In the genomic region with DNA sequence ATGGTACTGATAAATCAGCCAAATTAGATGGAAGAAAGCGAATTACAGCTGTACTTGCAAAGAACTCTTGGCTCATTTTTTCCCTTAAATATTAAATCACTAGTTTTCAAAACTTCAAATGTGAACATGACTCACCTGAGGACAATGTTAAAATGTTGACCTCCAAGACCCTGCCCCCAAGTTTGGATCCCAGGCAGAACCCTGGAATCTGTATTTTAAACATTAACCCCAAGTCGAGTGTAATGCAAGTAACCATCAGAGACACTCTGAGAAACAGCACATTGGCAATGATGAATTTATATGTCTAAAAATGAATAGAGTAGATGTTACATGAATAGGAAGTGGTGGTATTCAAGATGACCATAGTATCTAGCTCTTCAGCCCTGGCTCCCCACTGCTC, we compare ENCODE assay signal across 25 cellular contexts. TPM values are rescaled to one million over a fixed set of nuclear protein-coding genes. Genes with fewer than 3 reads are reported as not detected.
DNase-seq lines count a peak whose midpoint lies in the region; ATAC-seq and TF ChIP-seq lines count a peak whose summit lies in the region.
"Had no signal": no experiment of that assay in that cellular context is flagged by ENCODE, and none has a peak within 500 bp of the region (broad histone marks: within the 10 kb centered on the region; RNA-seq: fewer than 3 reads in every experiment).

No MANE protein-coding gene starts in this region.

- DNase-seq in T-helper 1 cell (no peak), HCEC 1CT (peak; percentile 13), kidney tubule cell (ENCODE audit: low spot score) (peak; percentile 37), adrenal gland (no peak), OCI-M1 (lab: John Stamatoyannopoulos, UW) (no peak)
- DNase-seq in activated T-helper 1 cell treated with anti-CD3 and anti-CD28 coated beads, Interleukin-12 subunit alpha, Interleukin-12 subunit beta, Interleukin-2, Interleukin-4 antibody, amounts not matched to agents 30 ng/mL and 10 ng/mL and 1 ng/mL, durations not matched to agents 14 hours and 24 hours and 36 hours (ENCODE audit: low spot score): no peak
- DNase-seq: 8988T; activated gamma-delta T cell treated with Interleukin-2 at 50 U/mL for 16 hours; anterior cingulate cortex; BE2C; central memory CD4-positive, alpha-beta T cell; dorsolateral prefrontal cortex; foreskin melanocyte; hypothalamus; kidney; MM.1S; NCI-H1436; NCI-H526; occipital lobe; SHP77; stimulated activated CD8-positive, alpha-beta memory T cell treated with anti-CD3 and anti-CD28 coated beads, Interleukin-4, amount 100 ng/mL, for 48 hours had no signal

- peaks cover 48% of the 10 kb centered on the region for H3K4me1 Mint-ChIP-seq in T-helper 1 cell treated with Interleukin-12 subunit alpha and Interleukin-12 subunit beta and Interleukin-4 antibody, amounts not matched to agents 30 μg/mL and 1 μg/mL, for 36 hours (ENCODE audit: low read depth)
- H3K4me1 Mint-ChIP-seq in activated T-helper 1 cell treated with anti-CD3 and anti-CD28 coated beads, Interleukin-12 subunit alpha, Interleukin-12 subunit beta, Interleukin-2, Interleukin-4 antibody, amounts not matched to agents 30 ng/mL and 10 ng/mL and 1 ng/mL, durations not matched to agents 14 hours and 24 hours and 36 hours (ENCODE audit: low read depth): peaks cover 70% of the 10 kb centered on the region

- TF ChIP-seq POLR2A in adrenal gland (IDR thresholded peaks at IDR 0.05): no peak

- peaks cover 4% of the 10 kb centered on the region for H3K9me3 Mint-ChIP-seq in T-helper 1 cell treated with Interleukin-12 subunit alpha and Interleukin-12 subunit beta and Interleukin-4 antibody, amounts not matched to agents 30 μg/mL and 1 μg/mL, for 36 hours
- H3K9me3 Mint-ChIP-seq in activated T-helper 1 cell treated with anti-CD3 and anti-CD28 coated beads, Interleukin-12 subunit alpha, Interleukin-12 subunit beta, Interleukin-2, Interleukin-4 antibody, amounts not matched to agents 30 ng/mL and 10 ng/mL and 1 ng/mL, durations not matched to agents 14 hours and 24 hours and 36 hours: peaks cover 3% of the 10 kb centered on the region

- peak overlapping the region; percentile 39 for H3K4me3 Mint-ChIP-seq in T-helper 1 cell treated with Interleukin-12 subunit alpha and Interleukin-12 subunit beta and Interleukin-4 antibody, amounts not matched to agents 30 μg/mL and 1 μg/mL, for 36 hours
- peak overlapping the region; percentile 41 for H3K4me3 Mint-ChIP-seq in activated T-helper 1 cell treated with anti-CD3 and anti-CD28 coated beads, Interleukin-12 subunit alpha, Interleukin-12 subunit beta, Interleukin-2, Interleukin-4 antibody, amounts not matched to agents 30 ng/mL and 10 ng/mL and 1 ng/mL, durations not matched to agents 14 hours and 24 hours and 36 hours

- peaks cover 13% of the 10 kb centered on the region for H3K36me3 Mint-ChIP-seq in T-helper 1 cell treated with Interleukin-12 subunit alpha and Interleukin-12 subunit beta and Interleukin-4 antibody, amounts not matched to agents 30 μg/mL and 1 μg/mL, for 36 hours (ENCODE audit: low read depth)
- H3K36me3 Mint-ChIP-seq in activated T-helper 1 cell treated with anti-CD3 and anti-CD28 coated beads, Interleukin-12 subunit alpha, Interleukin-12 subunit beta, Interleukin-2, Interleukin-4 antibody, amounts not matched to agents 30 ng/mL and 10 ng/mL and 1 ng/mL, durations not matched to agents 14 hours and 24 hours and 36 hours (ENCODE audit: low read depth): peaks cover 15% of the 10 kb centered on the region

- 82 to 87% (median 84%) methylated on average over 2 of the region's 2 CpGs for WGBS in adrenal gland, 4 donors

- peak overlapping the region; percentile 66 for H3K27ac Mint-ChIP-seq in T-helper 1 cell treated with Interleukin-12 subunit alpha and Interleukin-12 subunit beta and Interleukin-4 antibody, amounts not matched to agents 30 μg/mL and 1 μg/mL, for 36 hours
- peak overlapping the region; percentile 50 for H3K27ac Mint-ChIP-seq in activated T-helper 1 cell treated with anti-CD3 and anti-CD28 coated beads, Interleukin-12 subunit alpha, Interleukin-12 subunit beta, Interleukin-2, Interleukin-4 antibody, amounts not matched to agents 30 ng/mL and 10 ng/mL and 1 ng/mL, durations not matched to agents 14 hours and 24 hours and 36 hours

- no peaks in the 10 kb centered on the region for H3K27me3 ChIP-seq in adrenal gland
- H3K27me3 ChIP-seq: BE2C, dorsolateral prefrontal cortex, right atrium auricular region, vagina had no signal

- no peak overlapping the region for H3K4me3 ChIP-seq in adrenal gland
- H3K4me3 ChIP-seq: dorsolateral prefrontal cortex, right atrium auricular region, vagina had no signal

- no peaks in the 10 kb centered on the region for H3K9me3 ChIP-seq in adrenal gland (replicated peaks in 1 of 3)
- H3K9me3 ChIP-seq: BE2C, right atrium auricular region, vagina had no signal

- no peaks in the 10 kb centered on the region for H3K27me3 Mint-ChIP-seq in T-helper 1 cell treated with Interleukin-12 subunit alpha and Interleukin-12 subunit beta and Interleukin-4 antibody, amounts not matched to agents 30 μg/mL and 1 μg/mL, for 36 hours (ENCODE audit: low read depth)
- no peaks in the 10 kb centered on the region for H3K27me3 Mint-ChIP-seq in activated T-helper 1 cell treated with anti-CD3 and anti-CD28 coated beads, Interleukin-12 subunit alpha, Interleukin-12 subunit beta, Interleukin-2, Interleukin-4 antibody, amounts not matched to agents 30 ng/mL and 10 ng/mL and 1 ng/mL, durations not matched to agents 14 hours and 24 hours and 36 hours (ENCODE audit: insufficient read depth)

- no peak overlapping the region for H3K27ac ChIP-seq in adrenal gland
- H3K27ac ChIP-seq: dorsolateral prefrontal cortex, right atrium auricular region, vagina had no signal

- H3K4me1 ChIP-seq in adrenal gland (replicated peaks in 1 of 2): peaks cover 0 to 26% of the 10 kb centered on the region in 2 donors
- H3K4me1 ChIP-seq: BE2C had no signal

- no peak for ATAC-seq in HG02852 (IDR thresholded peaks at IDR 0.05; ENCODE audit: unreplicated experiment)

- intact Hi-C loops in activated T-helper 1 cell treated with anti-CD3 and anti-CD28 coated beads, Interleukin-12 subunit alpha, Interleukin-12 subunit beta, Interleukin-2, Interleukin-4 antibody, amounts not matched to agents 30 ng/mL and 10 ng/mL and 1 ng/mL, durations not matched to agents 14 hours and 24 hours and 36 hours (cut with micrococcal nuclease): loop anchor here (10.0 kb wide), 1 partner anchor 337 kb away; no protein-coding TSS in a partner anchor
- intact Hi-C loops in adrenal gland (cut with DNase I): loop anchor here in 1 of 2 donors (10.0 kb wide), 1 partner anchor 683 kb away; no protein-coding TSS in a partner anchor

- TF ChIP-seq CTCF in adrenal gland (IDR thresholded peaks at IDR 0.05): no peak

- H3K36me3 ChIP-seq in adrenal gland (replicated peaks in 1 of 2): no peaks in the 10 kb centered on the region
- H3K36me3 ChIP-seq: BE2C, right atrium auricular region, vagina had no signal

RNA-seq across cellular contexts. Expression of a gene that starts 2.3 kb away (rescaled TPM):
- total RNA-seq in activated T-helper 1 cell treated with anti-CD3 and anti-CD28 coated beads, Interleukin-12 subunit alpha, Interleukin-12 subunit beta, Interleukin-2, Interleukin-4 antibody, amounts not matched to agents 30 ng/mL and 10 ng/mL and 1 ng/mL, durations not matched to agents 14 hours and 24 hours and 36 hours: 60.4 and 61.7 TPM in 2 replicates
- 1 to 10 TPM in 7 of 8 donors, under 1 TPM in 1; 0.66 to 5.8 (median 2.4) TPM for total RNA-seq in adrenal gland
- 1 to 10 TPM in 2 of 3 donors, under 1 TPM in 1; 0.98 to 2.1 (median 1.1) TPM for polyA plus RNA-seq in adrenal gland

RNA-seq across cellular contexts. Expression of a gene that starts 10.3 kb away (rescaled TPM):
- total RNA-seq in activated T-helper 1 cell treated with anti-CD3 and anti-CD28 coated beads, Interleukin-12 subunit alpha, Interleukin-12 subunit beta, Interleukin-2, Interleukin-4 antibody, amounts not matched to agents 30 ng/mL and 10 ng/mL and 1 ng/mL, durations not matched to agents 14 hours and 24 hours and 36 hours: 43.8 and 44.8 TPM in 2 replicates
- 10 to 100 TPM; 15.8 to 32.0 (median 20.7) TPM for total RNA-seq in adrenal gland
- polyA plus RNA-seq in adrenal gland: 10 to 100 TPM in 1 of 3 donors, 1 to 10 TPM in 2; 7.2 to 25.2 (median 7.2) TPM

Comparison
In these comparisons a context has a peak if more than half of its experiments do, and no peak if none do; other contexts are left out.
1. DNase-seq: peak in HCEC 1CT (single experiment) and kidney tubule cell (single experiment); none in T-helper 1 cell (0 of 5), activated T-helper 1 cell treated with anti-CD3 and anti-CD28 coated beads, Interleukin-12 subunit alpha, Interleukin-12 subunit beta, Interleukin-2, Interleukin-4 antibody, amounts not matched to agents 30 ng/mL and 10 ng/mL and 1 ng/mL, durations not matched to agents 14 hours and 24 hours and 36 hours (single experiment), adrenal gland (0 of 7) and OCI-M1 (single experiment).